Comparison of ENCODE assay signal across 27 cellular contexts in the genomic region with DNA sequence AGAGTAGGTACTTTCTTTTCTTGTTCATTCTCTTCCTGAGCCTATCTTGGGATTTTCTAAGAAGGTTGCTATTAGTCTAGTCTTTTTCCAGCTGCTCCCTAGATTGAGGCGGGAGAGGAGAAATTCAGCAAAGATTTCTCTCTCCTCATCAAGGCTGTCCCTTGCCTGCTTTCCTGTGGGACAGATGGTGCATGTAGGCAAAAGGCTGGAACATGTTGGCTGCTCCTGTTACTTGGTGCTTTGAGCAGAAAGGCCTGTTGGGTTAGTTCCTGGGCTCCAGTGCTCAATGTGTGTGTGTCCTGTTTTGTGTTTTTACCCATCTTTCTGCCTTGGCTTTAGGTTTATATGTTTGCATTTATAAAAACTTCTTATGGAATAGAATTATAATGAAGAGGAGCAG.
"Had no signal": no experiment of that assay in that cellular context is flagged by ENCODE, and none has a peak within 500 bp of the region (broad histone marks: within the 10 kb centered on the region; RNA-seq: fewer than 3 reads in every experiment).

No MANE protein-coding gene starts in this region.

- H3K27me3 Mint-ChIP-seq: activated naive CD8-positive, alpha-beta T cell; brain; naive B cell; stimulated activated naive CD8-positive, alpha-beta T cell treated with anti-CD3 and anti-CD28 coated beads, Interleukin-15, amount 100 ng/mL, for 72 hours had no signal

- H3K4me3 Mint-ChIP-seq: activated naive CD8-positive, alpha-beta T cell; brain; mesothelial cell of epicardium; naive B cell; nephron progenitor cell; stimulated activated effector memory CD8-positive, alpha-beta T cell treated with anti-CD3 and anti-CD28 coated beads, Interleukin-12 subunit alpha, Interleukin-12 subunit beta, amount 100 ng/mL, for 72 hours; stimulated activated naive CD8-positive, alpha-beta T cell treated with anti-CD3 and anti-CD28 coated beads, Interleukin-15, amount 100 ng/mL, for 72 hours had no signal

- H3K27ac Mint-ChIP-seq: activated naive CD8-positive, alpha-beta T cell; mesothelial cell of epicardium; naive B cell; nephron progenitor cell; stimulated activated effector memory CD8-positive, alpha-beta T cell treated with anti-CD3 and anti-CD28 coated beads, Interleukin-12 subunit alpha, Interleukin-12 subunit beta, amount 100 ng/mL, for 72 hours; stimulated activated naive CD8-positive, alpha-beta T cell treated with anti-CD3 and anti-CD28 coated beads, Interleukin-15, amount 100 ng/mL, for 72 hours had no signal

- H3K27me3 ChIP-seq: cardiac muscle cell, pancreas, transverse colon had no signal

- H3K36me3 Mint-ChIP-seq: mesothelial cell of epicardium; naive B cell; stimulated activated effector memory CD8-positive, alpha-beta T cell treated with anti-CD3 and anti-CD28 coated beads, Interleukin-12 subunit alpha, Interleukin-12 subunit beta, amount 100 ng/mL, for 72 hours had no signal

- H3K4me1 ChIP-seq: pancreas, prostate gland had no signal

- H3K4me3 ChIP-seq: cardiac muscle cell, pancreas, prostate gland, skin epidermis, transverse colon had no signal

- FAIRE-seq: frontal cortex, pancreas had no signal

- H3K27ac ChIP-seq: cardiac muscle cell, epithelial cell of prostate, pancreas, prostate gland, skin epidermis, transverse colon had no signal

- H3K9me3 Mint-ChIP-seq: stimulated activated effector memory CD8-positive, alpha-beta T cell treated with anti-CD3 and anti-CD28 coated beads, Interleukin-12 subunit alpha, Interleukin-12 subunit beta, amount 100 ng/mL, for 72 hours had no signal

- DNase-seq: activated CD4-positive, alpha-beta T cell treated with anti-CD3 and anti-CD28 coated beads for 48 hours; activated CD4-positive, alpha-beta T cell treated with anti-CD3 and anti-CD28 coated beads, Interleukin-2, amount 50 U/mL, for 48 hours; activated CD8-positive, alpha-beta memory T cell treated with anti-CD3 and anti-CD28 coated beads for 24 hours; activated effector memory CD4-positive, alpha-beta T cell treated with Interleukin-2 at 50 U/mL for 16 hours; activated naive CD4-positive, alpha-beta T cell treated with Interleukin-2 at 50 U/mL for 16 hours; islet precursor cell; left cardiac atrium; left ventricle myocardium superior; naive B cell; nephron progenitor cell; pancreas; retina; stimulated activated CD4-positive, alpha-beta T cell treated with anti-CD3 and anti-CD28 coated beads, Interleukin-4, amount 100 ng/mL, for 24 hours; stimulated activated naive CD8-positive, alpha-beta T cell treated with anti-CD3 and anti-CD28 coated beads, Interleukin-15, amount 100 ng/mL, for 72 hours; substantia nigra; transverse colon had no signal

- H3K9me3 ChIP-seq: pancreas, prostate gland, transverse colon had no signal

- H3K4me1 Mint-ChIP-seq: brain; mesothelial cell of epicardium; naive B cell; stimulated activated effector memory CD8-positive, alpha-beta T cell treated with anti-CD3 and anti-CD28 coated beads, Interleukin-12 subunit alpha, Interleukin-12 subunit beta, amount 100 ng/mL, for 72 hours; stimulated activated naive CD8-positive, alpha-beta T cell treated with anti-CD3 and anti-CD28 coated beads, Interleukin-15, amount 100 ng/mL, for 72 hours had no signal

- ATAC-seq: activated CD4-positive, CD25-positive, alpha-beta regulatory T cell treated with anti-CD3 and anti-CD28 coated beads, Interleukin-2, amount 50 U/mL, for 24 hours; left cardiac atrium; pancreas; sciatic nerve; stimulated activated effector memory CD8-positive, alpha-beta T cell treated with anti-CD3 and anti-CD28 coated beads, Interleukin-12 subunit alpha, Interleukin-12 subunit beta, amount 100 ng/mL, for 72 hours; stimulated activated naive CD8-positive, alpha-beta T cell treated with anti-CD3 and anti-CD28 coated beads, Interleukin-15, amount 100 ng/mL, for 72 hours had no signal

- H3K36me3 ChIP-seq: cardiac muscle cell, pancreas, prostate gland, transverse colon had no signal
